1 cellular context compared by ENCODE assay signal in genomic region chr12:116803018-116803736, GRCh38.
TF ChIP-seq lines count a peak whose summit lies in the region.

No MANE protein-coding gene starts in this region.

TF ChIP-seq in WTC11, 78 proteins besides CTCF, POLR2A, EP300 and RAD21 (continued from another document):
- TF ChIP-seq ZNF263 (CRISPR knock-in tag; IDR thresholded peaks at IDR 0.05; ENCODE audit: low read depth): no peak
- TF ChIP-seq E2F4 (CRISPR knock-in tag; IDR thresholded peaks at IDR 0.05; ENCODE audit: borderline replicate concordance, low read depth): no peak
- no peak for TF ChIP-seq TP53 (CRISPR knock-in tag; IDR thresholded peaks at IDR 0.05)
- no peak for TF ChIP-seq ZNF512 (CRISPR knock-in tag; IDR thresholded peaks at IDR 0.05; ENCODE audit: borderline replicate concordance)
